In genomic region chr17:48542114-48542955, GRCh38 we compare ENCODE assay signal across 9 cellular contexts. TPM values are rescaled to one million over a fixed set of nuclear protein-coding genes. Genes with fewer than 3 reads are reported as not detected.
A peak's percentile ranks its signal among the peaks of the same experiment; 100 is the strongest.
DNase-seq lines count a peak whose midpoint lies in the region; ATAC-seq and TF ChIP-seq lines count a peak whose summit lies in the region.
"Had no signal": no experiment of that assay in that cellular context is flagged by ENCODE, and none has a peak within 500 bp of the region (broad histone marks: within the 10 kb centered on the region; RNA-seq: fewer than 3 reads in every experiment).

No MANE protein-coding gene starts in this region.

- no peaks in the 10 kb centered on the region for H3K9me3 Mint-ChIP-seq in WTC11

- peak; percentile 2 for TF ChIP-seq POLR2A in GM19193 (IDR thresholded peaks at IDR 0.05; ENCODE audit: extremely low read depth, insufficient read depth, insufficient read length)
- TF ChIP-seq POLR2A in erythroblast (IDR thresholded peaks at IDR 0.05; ENCODE audit: low read length), result peak; percentile 3

- peak overlapping the region; percentile 46 for H3K4me3 ChIP-seq in neuron (ENCODE audit: low read length)

- H3K36me3 Mint-ChIP-seq in WTC11, result no peaks in the 10 kb centered on the region

- H3K4me1 ChIP-seq in neuron (ENCODE audit: insufficient read depth, low read length), result no peaks in the 10 kb centered on the region

- H3K9me3 ChIP-seq in neuron (ENCODE audit: low read length), result no peaks in the 10 kb centered on the region

- H3K4me3 Mint-ChIP-seq in WTC11, result peak overlapping the region; percentile 73

- ATAC-seq in WTC11, result no peak
- ATAC-seq in HG03196 (IDR thresholded peaks at IDR 0.05; ENCODE audit: unreplicated experiment), result no peak

- H3K27me3 ChIP-seq in neuron (ENCODE audit: insufficient read depth, low read length), result peaks cover 74% of the 10 kb centered on the region

- no peak for DNase-seq in WTC11 (ENCODE audit: low spot score)
- DNase-seq in erythroblast (lab: John Stamatoyannopoulos, UW), result peak; percentile 77
- no peak for DNase-seq in HuH-7.5 (ENCODE audit: low spot score)
- DNase-seq in NCI-H2081 treated with DMSO at 0.1 percent for 48 hours (lab: John Stamatoyannopoulos, UW), result no peak
- no peak for DNase-seq in DMS 273 treated with DMSO at 0.1 percent for 48 hours (lab: John Stamatoyannopoulos, UW)

- H2AFZ ChIP-seq in neuron (ENCODE audit: low read depth, low read length), result peak overlapping the region; percentile 58

- no peak for TF ChIP-seq CTCF in WTC11 (IDR thresholded peaks at IDR 0.05)

- CTCF ChIA-PET in WTC11 (lab: Charles Lee), result interaction anchor here (1.1 to 1.5 kb wide), 3 partner anchors 12 to 183 kb away, joined by 3 to 5 read pairs (median 4); partner anchors contain the start of gene HOXB1

- H3K27me3 Mint-ChIP-seq in WTC11 (ENCODE audit: low read depth), result peaks cover 95% of the 10 kb centered on the region

- H3K27ac Mint-ChIP-seq in WTC11, result no peak overlapping the region

- POLR2A ChIA-PET in WTC11 (lab: Charles Lee), result no interaction called here

- H3K36me3 ChIP-seq in neuron (ENCODE audit: insufficient read depth, low read length), result no peaks in the 10 kb centered on the region

- peaks cover 57% of the 10 kb centered on the region for H3K4me1 Mint-ChIP-seq in WTC11

TF ChIP-seq in WTC11, 78 proteins besides CTCF, POLR2A, EP300 and RAD21:
- TF ChIP-seq SP1 (CRISPR knock-in tag; conservative IDR thresholded peaks at IDR 0.05), result no peak
- TF ChIP-seq, protein P1, sequence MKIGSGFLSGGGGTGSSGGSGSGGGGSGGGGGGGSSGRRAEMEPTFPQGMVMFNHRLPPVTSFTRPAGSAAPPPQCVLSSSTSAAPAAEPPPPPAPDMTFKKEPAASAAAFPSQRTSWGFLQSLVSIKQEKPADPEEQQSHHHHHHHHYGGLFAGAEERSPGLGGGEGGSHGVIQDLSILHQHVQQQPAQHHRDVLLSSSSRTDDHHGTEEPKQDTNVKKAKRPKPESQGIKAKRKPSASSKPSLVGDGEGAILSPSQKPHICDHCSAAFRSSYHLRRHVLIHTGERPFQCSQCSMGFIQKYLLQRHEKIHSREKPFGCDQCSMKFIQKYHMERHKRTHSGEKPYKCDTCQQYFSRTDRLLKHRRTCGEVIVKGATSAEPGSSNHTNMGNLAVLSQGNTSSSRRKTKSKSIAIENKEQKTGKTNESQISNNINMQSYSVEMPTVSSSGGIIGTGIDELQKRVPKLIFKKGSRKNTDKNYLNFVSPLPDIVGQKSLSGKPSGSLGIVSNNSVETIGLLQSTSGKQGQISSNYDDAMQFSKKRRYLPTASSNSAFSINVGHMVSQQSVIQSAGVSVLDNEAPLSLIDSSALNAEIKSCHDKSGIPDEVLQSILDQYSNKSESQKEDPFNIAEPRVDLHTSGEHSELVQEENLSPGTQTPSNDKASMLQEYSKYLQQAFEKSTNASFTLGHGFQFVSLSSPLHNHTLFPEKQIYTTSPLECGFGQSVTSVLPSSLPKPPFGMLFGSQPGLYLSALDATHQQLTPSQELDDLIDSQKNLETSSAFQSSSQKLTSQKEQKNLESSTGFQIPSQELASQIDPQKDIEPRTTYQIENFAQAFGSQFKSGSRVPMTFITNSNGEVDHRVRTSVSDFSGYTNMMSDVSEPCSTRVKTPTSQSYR (CRISPR knock-in tag; IDR thresholded peaks at IDR 0.05), result no peak

RNA-seq across cellular contexts. Expression of gene HOXB2, which starts 2.6 kb away (rescaled TPM):
- total RNA-seq in WTC11 (2021), result 1.3 to 3.7 TPM (median 2.0 TPM) in 3 replicates

RNA-seq across cellular contexts. Expression of gene HOXB1, which starts 11.5 kb away (rescaled TPM):
- total RNA-seq in WTC11 (2021), result 0.41 to 0.63 TPM (median 0.55 TPM) in 3 replicates
- total RNA-seq: pulmonary artery endothelial cell had no signal

RNA-seq across cellular contexts. Expression of gene HOXB4, which starts 35.8 kb away (rescaled TPM):
- 0.04 TPM in 1 of 3 replicates, not detected in the others for total RNA-seq in WTC11 (2021)

RNA-seq across cellular contexts. Expression of gene HOXB3, which starts 47.7 kb away (rescaled TPM):
- 0.09 to 0.30 TPM (median 0.11 TPM) in 3 replicates for total RNA-seq in WTC11 (2021)

RNA-seq across cellular contexts. Expression of gene HOXB5, which starts 51.2 kb away (rescaled TPM):
- not detected in 3 replicates for total RNA-seq in WTC11 (2021)

Comparison
In these comparisons a context has a peak if more than half of its experiments do, and no peak if none do; other contexts are left out.
1. DNase-seq: peak in erythroblast (2 of 2); none in WTC11 (single experiment), HuH-7.5 (single experiment), NCI-H2081 treated with DMSO at 0.1 percent for 48 hours (single experiment) and DMS 273 treated with DMSO at 0.1 percent for 48 hours (single experiment).